In genomic region chr5:6518298-6519057, GRCh38 we compare ENCODE assay signal across 1 cellular context.
TF ChIP-seq lines count a peak whose summit lies in the region.

No MANE protein-coding gene starts in this region.

TF ChIP-seq in SK-N-SH, 30 proteins besides CTCF, POLR2A, EP300 and RAD21 (continued from another document):
- TF ChIP-seq REST (IDR thresholded peaks at IDR 0.05; ENCODE audit: low read depth, low read length) (no peak), YY1 (IDR thresholded peaks at IDR 0.05; ENCODE audit: low read depth) (no peak), GATA2 (CRISPR knock-in tag; IDR thresholded peaks at IDR 0.05) (no peak), POLR2AphosphoS5 (IDR thresholded peaks at IDR 0.05; ENCODE audit: low read depth, low read length) (no peak), GABPA (IDR thresholded peaks at IDR 0.05; ENCODE audit: low read depth) (no peak), FOXJ3 (CRISPR knock-in tag; IDR thresholded peaks at IDR 0.05) (no peak)
